ENCODE assay signal across 39 cellular contexts in genomic region chr1:59457786-59458185, GRCh38.
"Had no signal": no experiment of that assay in that cellular context is flagged by ENCODE, and none has a peak within 500 bp of the region (broad histone marks: within the 10 kb centered on the region; RNA-seq: fewer than 3 reads in every experiment).

No MANE protein-coding gene starts in this region.

- DNase-seq: activated CD4-positive, alpha-beta memory T cell treated with anti-CD3 and anti-CD28 coated beads, Interleukin-2, amount 10 ng/mL, durations not matched to agents 7 days and 5 days; activated CD4-positive, alpha-beta T cell treated with anti-CD3 and anti-CD28 coated beads for 1 hour; activated CD4-positive, alpha-beta T cell treated with anti-CD3 and anti-CD28 coated beads for 36 hours; activated CD4-positive, alpha-beta T cell treated with anti-CD3 and anti-CD28 coated beads for 48 hours; activated CD4-positive, alpha-beta T cell treated with anti-CD3 and anti-CD28 coated beads, Interleukin-2, amount 10 ng/mL, durations not matched to agents 7 days and 5 days; activated CD4-positive, alpha-beta T cell treated with anti-CD3 and anti-CD28 coated beads, Interleukin-2, amount 50 U/mL, for 48 hours; activated CD4-positive, CD25-positive, alpha-beta regulatory T cell; activated CD8-positive, alpha-beta memory T cell treated with anti-CD3 and anti-CD28 coated beads for 24 hours; activated CD8-positive, alpha-beta memory T cell treated with anti-CD3 and anti-CD28 coated beads, Interleukin-2, amount 10 ng/mL, durations not matched to agents 7 days and 5 days; activated CD8-positive, alpha-beta memory T cell treated with anti-CD3 and anti-CD28 coated beads, Interleukin-2, amount 50 U/mL, for 48 hours; activated CD8-positive, alpha-beta T cell treated with anti-CD3 and anti-CD28 coated beads, Interleukin-2, amount 10 ng/mL, durations not matched to agents 7 days and 5 days; activated effector memory CD4-positive, alpha-beta T cell treated with Interleukin-2 at 50 U/mL for 16 hours; activated gamma-delta T cell; activated naive CD4-positive, alpha-beta T cell treated with anti-CD3 and anti-CD28 coated beads, Interleukin-2, amount 10 ng/mL, durations not matched to agents 7 days and 5 days; activated naive CD4-positive, alpha-beta T cell treated with Interleukin-2 at 50 U/mL for 16 hours; activated naive CD8-positive, alpha-beta T cell treated with anti-CD3 and anti-CD28 coated beads, Interleukin-2, amount 10 ng/mL, durations not matched to agents 7 days and 5 days; activated naive CD8-positive, alpha-beta T cell treated with anti-CD3 and anti-CD28 coated beads, Interleukin-2, amount 50 U/mL, for 24 hours; activated T-cell treated with anti-CD3 and anti-CD28 coated beads, Interleukin-2, amount 50 U/mL, for 24 hours; activated T-cell treated with anti-CD3 and anti-CD28 coated beads, Interleukin-2, amount 50 U/mL, for 48 hours; amygdala; anterior cingulate cortex; caudate nucleus; cerebellar nuclear complex; T-helper 1 cell; T-helper 2 cell; T-helper 9 cell; WERI-Rb-1 had no signal

- ATAC-seq: activated CD4-positive, alpha-beta T cell treated with anti-CD3 and anti-CD28 coated beads for 36 hours; activated CD4-positive, CD25-positive, alpha-beta regulatory T cell treated with anti-CD3 and anti-CD28 coated beads, Interleukin-2, amount 50 U/mL, for 24 hours; activated CD8-positive, alpha-beta memory T cell treated with anti-CD3 and anti-CD28 coated beads, Interleukin-2, amount 10 ng/mL, durations not matched to agents 7 days and 5 days; activated CD8-positive, alpha-beta T cell treated with anti-CD3 and anti-CD28 coated beads, Interleukin-2, amount 10 ng/mL, durations not matched to agents 7 days and 5 days; activated naive CD8-positive, alpha-beta T cell treated with anti-CD3 and anti-CD28 coated beads, Interleukin-2, amount 50 U/mL, for 24 hours; WTC11 had no signal

- H3K4me1 ChIP-seq: ascending aorta had no signal

- H3K36me3 ChIP-seq: ascending aorta, cardiac muscle cell, WERI-Rb-1 had no signal

- H3K9me3 ChIP-seq: ascending aorta had no signal

- H3K27me3 Mint-ChIP-seq: activated CD4-positive, alpha-beta memory T cell treated with anti-CD3 and anti-CD28 coated beads, Interleukin-2, amount 10 ng/mL, durations not matched to agents 7 days and 5 days; activated CD4-positive, alpha-beta T cell treated with anti-CD3 and anti-CD28 coated beads for 36 hours; activated CD4-positive, alpha-beta T cell treated with anti-CD3 and anti-CD28 coated beads, Interleukin-2, amount 10 ng/mL, durations not matched to agents 7 days and 5 days; activated CD8-positive, alpha-beta memory T cell treated with anti-CD3 and anti-CD28 coated beads, Interleukin-2, amount 10 ng/mL, durations not matched to agents 7 days and 5 days; activated naive CD4-positive, alpha-beta T cell treated with anti-CD3 and anti-CD28 coated beads, Interleukin-2, amount 10 ng/mL, durations not matched to agents 7 days and 5 days; activated naive CD4-positive, alpha-beta T cell treated with anti-CD3 and anti-CD28 coated beads, Interleukin-2, amount 50 U/mL, for 24 hours; activated naive CD8-positive, alpha-beta T cell; activated naive CD8-positive, alpha-beta T cell treated with anti-CD3 and anti-CD28 coated beads, Interleukin-2, amount 10 ng/mL, durations not matched to agents 7 days and 5 days; activated naive CD8-positive, alpha-beta T cell treated with anti-CD3 and anti-CD28 coated beads, Interleukin-2, amount 50 U/mL, for 24 hours; activated T-cell treated with anti-CD3 and anti-CD28 coated beads, Interleukin-2, amount 50 U/mL, for 24 hours; brain; central memory CD8-positive, alpha-beta T cell had no signal

- H3K4me3 Mint-ChIP-seq: activated CD4-positive, alpha-beta memory T cell treated with anti-CD3 and anti-CD28 coated beads, Interleukin-2, amount 10 ng/mL, durations not matched to agents 7 days and 5 days; activated CD4-positive, alpha-beta T cell treated with anti-CD3 and anti-CD28 coated beads for 36 hours; activated CD4-positive, alpha-beta T cell treated with anti-CD3 and anti-CD28 coated beads, Interleukin-2, amount 10 ng/mL, durations not matched to agents 7 days and 5 days; activated CD8-positive, alpha-beta memory T cell treated with anti-CD3 and anti-CD28 coated beads, Interleukin-2, amount 10 ng/mL, durations not matched to agents 7 days and 5 days; activated CD8-positive, alpha-beta T cell treated with anti-CD3 and anti-CD28 coated beads, Interleukin-2, amount 10 ng/mL, durations not matched to agents 7 days and 5 days; activated naive CD4-positive, alpha-beta T cell treated with anti-CD3 and anti-CD28 coated beads, Interleukin-2, amount 10 ng/mL, durations not matched to agents 7 days and 5 days; activated naive CD4-positive, alpha-beta T cell treated with anti-CD3 and anti-CD28 coated beads, Interleukin-2, amount 50 U/mL, for 24 hours; activated naive CD8-positive, alpha-beta T cell; activated naive CD8-positive, alpha-beta T cell treated with anti-CD3 and anti-CD28 coated beads, Interleukin-2, amount 10 ng/mL, durations not matched to agents 7 days and 5 days; activated naive CD8-positive, alpha-beta T cell treated with anti-CD3 and anti-CD28 coated beads, Interleukin-2, amount 50 U/mL, for 24 hours; activated T-cell treated with anti-CD3 and anti-CD28 coated beads, Interleukin-2, amount 50 U/mL, for 24 hours; brain; central memory CD8-positive, alpha-beta T cell; T-helper 1 cell treated with Interleukin-12 subunit alpha and Interleukin-12 subunit beta and Interleukin-4 antibody, amounts not matched to agents 30 μg/mL and 1 μg/mL, for 36 hours; T-helper 2 cell treated with Interferon-gamma antibody and Interleukin-4, amounts not matched to agents 5 μg/mL and 100 μg/mL, for 36 hours; WTC11 had no signal

- H3K27ac Mint-ChIP-seq: activated CD4-positive, alpha-beta memory T cell treated with anti-CD3 and anti-CD28 coated beads, Interleukin-2, amount 10 ng/mL, durations not matched to agents 7 days and 5 days; activated CD4-positive, alpha-beta T cell treated with anti-CD3 and anti-CD28 coated beads for 36 hours; activated CD4-positive, alpha-beta T cell treated with anti-CD3 and anti-CD28 coated beads, Interleukin-2, amount 10 ng/mL, durations not matched to agents 7 days and 5 days; activated CD8-positive, alpha-beta memory T cell treated with anti-CD3 and anti-CD28 coated beads, Interleukin-2, amount 10 ng/mL, durations not matched to agents 7 days and 5 days; activated CD8-positive, alpha-beta T cell treated with anti-CD3 and anti-CD28 coated beads, Interleukin-2, amount 10 ng/mL, durations not matched to agents 7 days and 5 days; activated naive CD4-positive, alpha-beta T cell treated with anti-CD3 and anti-CD28 coated beads, Interleukin-2, amount 10 ng/mL, durations not matched to agents 7 days and 5 days; activated naive CD4-positive, alpha-beta T cell treated with anti-CD3 and anti-CD28 coated beads, Interleukin-2, amount 50 U/mL, for 24 hours; activated naive CD8-positive, alpha-beta T cell; activated naive CD8-positive, alpha-beta T cell treated with anti-CD3 and anti-CD28 coated beads, Interleukin-2, amount 10 ng/mL, durations not matched to agents 7 days and 5 days; activated naive CD8-positive, alpha-beta T cell treated with anti-CD3 and anti-CD28 coated beads, Interleukin-2, amount 50 U/mL, for 24 hours; activated T-cell treated with anti-CD3 and anti-CD28 coated beads, Interleukin-2, amount 50 U/mL, for 24 hours; activated T-helper 2 cell treated with anti-CD3 and anti-CD28 coated beads, Interferon-gamma antibody, Interleukin-2, Interleukin-4, amounts not matched to agents 10 μg/mL and 5 μg/mL and 100 μg/mL, durations not matched to agents 14 hours and 24 hours and 36 hours; T-helper 1 cell treated with Interleukin-12 subunit alpha and Interleukin-12 subunit beta and Interleukin-4 antibody, amounts not matched to agents 30 μg/mL and 1 μg/mL, for 36 hours; T-helper 2 cell treated with Interferon-gamma antibody and Interleukin-4, amounts not matched to agents 5 μg/mL and 100 μg/mL, for 36 hours; WTC11 had no signal

- H3K27me3 ChIP-seq: ascending aorta, cardiac muscle cell had no signal

- H3K4me1 Mint-ChIP-seq: activated CD4-positive, alpha-beta T cell treated with anti-CD3 and anti-CD28 coated beads for 36 hours; activated CD4-positive, alpha-beta T cell treated with anti-CD3 and anti-CD28 coated beads, Interleukin-2, amount 10 ng/mL, durations not matched to agents 7 days and 5 days; activated CD8-positive, alpha-beta memory T cell treated with anti-CD3 and anti-CD28 coated beads, Interleukin-2, amount 10 ng/mL, durations not matched to agents 7 days and 5 days; activated naive CD4-positive, alpha-beta T cell treated with anti-CD3 and anti-CD28 coated beads, Interleukin-2, amount 10 ng/mL, durations not matched to agents 7 days and 5 days; activated naive CD4-positive, alpha-beta T cell treated with anti-CD3 and anti-CD28 coated beads, Interleukin-2, amount 50 U/mL, for 24 hours; activated naive CD8-positive, alpha-beta T cell treated with anti-CD3 and anti-CD28 coated beads, Interleukin-2, amount 10 ng/mL, durations not matched to agents 7 days and 5 days; brain; central memory CD8-positive, alpha-beta T cell; WTC11 had no signal

- H3K9me3 Mint-ChIP-seq: activated naive CD4-positive, alpha-beta T cell treated with anti-CD3 and anti-CD28 coated beads, Interleukin-2, amount 50 U/mL, for 24 hours had no signal

- FAIRE-seq: TTC549 had no signal

- H3K27ac ChIP-seq: ascending aorta, cardiac muscle cell, WERI-Rb-1 had no signal

- H3K4me3 ChIP-seq: ascending aorta, cardiac muscle cell had no signal
